Comparison of ENCODE assay signal across 2 cellular contexts in the genomic region with DNA sequence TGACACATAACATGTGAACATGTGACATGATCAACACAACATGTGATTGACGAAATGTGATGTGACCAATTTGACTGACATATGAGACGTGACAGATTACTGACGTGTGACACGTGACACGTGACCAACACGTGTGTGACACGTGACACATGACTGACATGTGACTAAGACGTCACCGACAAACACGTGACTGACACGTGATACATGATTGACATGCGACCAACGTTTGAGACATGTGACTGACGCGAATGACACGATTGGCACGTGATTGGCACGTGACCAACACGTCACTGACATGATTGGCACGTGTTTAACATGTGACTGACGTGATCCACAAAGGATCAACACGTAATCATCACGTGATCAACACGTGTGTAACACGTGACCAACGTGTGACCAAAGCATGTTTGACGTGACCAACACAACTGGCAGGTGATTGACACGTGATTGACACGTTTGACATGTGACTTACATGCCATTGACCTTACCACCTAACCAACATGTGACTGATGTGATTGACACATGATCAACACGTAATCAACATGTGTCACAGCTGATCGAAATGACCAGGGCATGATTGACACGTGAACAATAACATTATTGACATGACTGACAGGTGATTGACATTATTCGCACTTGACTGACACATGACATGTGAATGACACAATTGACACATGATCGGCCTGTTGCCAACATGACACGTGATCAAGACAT.
TF ChIP-seq lines count a peak whose summit lies in the region.

No MANE protein-coding gene starts in this region.

TF ChIP-seq in WTC11, 78 proteins besides CTCF, POLR2A, EP300 and RAD21:
- TF ChIP-seq FOXK1 (CRISPR knock-in tag; IDR thresholded peaks at IDR 0.05): 0 out of 2 replicates have a peak, but pooled peaks have one; percentile 11
- no peak for TF ChIP-seq TEAD4 (CRISPR knock-in tag; IDR thresholded peaks at IDR 0.05)

TF ChIP-seq in SK-N-SH, 30 proteins besides CTCF, POLR2A, EP300 and RAD21:
- TF ChIP-seq GATA2 (CRISPR knock-in tag; IDR thresholded peaks at IDR 0.05): no peak; the same call in 1 of the 2 replicates
- no peak for TF ChIP-seq TCF12 (IDR thresholded peaks at IDR 0.05)
- no peak for TF ChIP-seq JUND (IDR thresholded peaks at IDR 0.05)
- no peak for TF ChIP-seq RFX5 (IDR thresholded peaks at IDR 0.05; ENCODE audit: low read length)
- TF ChIP-seq, protein P1, sequence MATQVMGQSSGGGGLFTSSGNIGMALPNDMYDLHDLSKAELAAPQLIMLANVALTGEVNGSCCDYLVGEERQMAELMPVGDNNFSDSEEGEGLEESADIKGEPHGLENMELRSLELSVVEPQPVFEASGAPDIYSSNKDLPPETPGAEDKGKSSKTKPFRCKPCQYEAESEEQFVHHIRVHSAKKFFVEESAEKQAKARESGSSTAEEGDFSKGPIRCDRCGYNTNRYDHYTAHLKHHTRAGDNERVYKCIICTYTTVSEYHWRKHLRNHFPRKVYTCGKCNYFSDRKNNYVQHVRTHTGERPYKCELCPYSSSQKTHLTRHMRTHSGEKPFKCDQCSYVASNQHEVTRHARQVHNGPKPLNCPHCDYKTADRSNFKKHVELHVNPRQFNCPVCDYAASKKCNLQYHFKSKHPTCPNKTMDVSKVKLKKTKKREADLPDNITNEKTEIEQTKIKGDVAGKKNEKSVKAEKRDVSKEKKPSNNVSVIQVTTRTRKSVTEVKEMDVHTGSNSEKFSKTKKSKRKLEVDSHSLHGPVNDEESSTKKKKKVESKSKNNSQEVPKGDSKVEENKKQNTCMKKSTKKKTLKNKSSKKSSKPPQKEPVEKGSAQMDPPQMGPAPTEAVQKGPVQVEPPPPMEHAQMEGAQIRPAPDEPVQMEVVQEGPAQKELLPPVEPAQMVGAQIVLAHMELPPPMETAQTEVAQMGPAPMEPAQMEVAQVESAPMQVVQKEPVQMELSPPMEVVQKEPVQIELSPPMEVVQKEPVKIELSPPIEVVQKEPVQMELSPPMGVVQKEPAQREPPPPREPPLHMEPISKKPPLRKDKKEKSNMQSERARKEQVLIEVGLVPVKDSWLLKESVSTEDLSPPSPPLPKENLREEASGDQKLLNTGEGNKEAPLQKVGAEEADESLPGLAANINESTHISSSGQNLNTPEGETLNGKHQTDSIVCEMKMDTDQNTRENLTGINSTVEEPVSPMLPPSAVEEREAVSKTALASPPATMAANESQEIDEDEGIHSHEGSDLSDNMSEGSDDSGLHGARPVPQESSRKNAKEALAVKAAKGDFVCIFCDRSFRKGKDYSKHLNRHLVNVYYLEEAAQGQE (IDR thresholded peaks at IDR 0.05; ENCODE audit: low read depth, low read length): no peak
- TF ChIP-seq MEF2A (IDR thresholded peaks at IDR 0.05; ENCODE audit: borderline replicate concordance, low read depth): no peak
- TF ChIP-seq SMC3 (IDR thresholded peaks at IDR 0.05; ENCODE audit: low read depth, low read length): no peak
- TF ChIP-seq GABPA (IDR thresholded peaks at IDR 0.05; ENCODE audit: low read depth): no peak
- TF ChIP-seq, protein P2, sequence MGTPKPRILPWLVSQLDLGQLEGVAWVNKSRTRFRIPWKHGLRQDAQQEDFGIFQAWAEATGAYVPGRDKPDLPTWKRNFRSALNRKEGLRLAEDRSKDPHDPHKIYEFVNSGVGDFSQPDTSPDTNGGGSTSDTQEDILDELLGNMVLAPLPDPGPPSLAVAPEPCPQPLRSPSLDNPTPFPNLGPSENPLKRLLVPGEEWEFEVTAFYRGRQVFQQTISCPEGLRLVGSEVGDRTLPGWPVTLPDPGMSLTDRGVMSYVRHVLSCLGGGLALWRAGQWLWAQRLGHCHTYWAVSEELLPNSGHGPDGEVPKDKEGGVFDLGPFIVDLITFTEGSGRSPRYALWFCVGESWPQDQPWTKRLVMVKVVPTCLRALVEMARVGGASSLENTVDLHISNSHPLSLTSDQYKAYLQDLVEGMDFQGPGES (IDR thresholded peaks at IDR 0.05; ENCODE audit: low read depth, low read length): no peak
- no peak for TF ChIP-seq CHD2 (IDR thresholded peaks at IDR 0.05; ENCODE audit: low read length, partially characterized antibody)
- TF ChIP-seq ELF1 (IDR thresholded peaks at IDR 0.05): no peak
